ENCODE assay signal across 18 cellular contexts in the genomic region with DNA sequence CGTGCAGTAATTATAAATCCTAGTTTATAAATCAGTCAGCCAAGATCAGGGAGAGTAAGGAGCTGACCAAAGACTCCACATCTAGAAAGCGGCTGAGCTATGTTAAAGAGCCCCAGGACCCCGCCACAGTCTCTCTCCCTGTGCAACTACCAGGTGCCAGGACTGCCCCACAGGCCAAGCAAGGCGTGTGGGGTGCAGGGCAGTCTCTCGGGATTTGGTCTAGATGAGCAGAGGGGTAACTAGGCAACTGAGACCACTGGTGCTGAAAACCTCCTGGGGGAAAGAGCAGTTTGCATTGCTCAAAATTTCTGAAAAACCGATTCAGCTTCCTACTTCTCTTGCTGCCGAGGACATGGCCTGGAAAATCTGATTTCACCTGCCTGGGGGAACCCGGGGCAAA. TPM values are rescaled to one million over a fixed set of nuclear protein-coding genes. Genes with fewer than 3 reads are reported as not detected.
A peak's percentile ranks its signal among the peaks of the same experiment; 100 is the strongest.
DNase-seq lines count a peak whose midpoint lies in the region; ATAC-seq and TF ChIP-seq lines count a peak whose summit lies in the region.
"Had no signal": no experiment of that assay in that cellular context is flagged by ENCODE, and none has a peak within 500 bp of the region (broad histone marks: within the 10 kb centered on the region; RNA-seq: fewer than 3 reads in every experiment).

No MANE protein-coding gene starts in this region.

- ATAC-seq in RWPE2 (ENCODE audit: low read depth) (no peak), memory B cell (ENCODE audit: low read depth) (peak; percentile 44), HG03159 (IDR thresholded peaks at IDR 0.05; ENCODE audit: unreplicated experiment) (no peak)
- ATAC-seq: left lung had no signal

- H2AFZ ChIP-seq in GM23248 = no peak overlapping the region

- H3K27me3 ChIP-seq in GM23248 (replicated peaks; ENCODE audit: insufficient read depth) = no peaks in the 10 kb centered on the region
- no peaks in the 10 kb centered on the region for H3K27me3 ChIP-seq in RWPE2 (ENCODE audit: insufficient read depth, poor library complexity, severe bottlenecking)
- H3K27me3 ChIP-seq: left lung, testis had no signal

- H3K4me2 ChIP-seq in GM23248 (ENCODE audit: unreplicated experiment) = peak overlapping the region; percentile 78

- peak overlapping the region; percentile 50 for H3K27ac Mint-ChIP-seq in memory B cell

- no peak overlapping the region for H3K9ac ChIP-seq in GM23248

- H3K36me3 ChIP-seq in GM23248 (ENCODE audit: low read depth) (no peaks in the 10 kb centered on the region), RWPE2 (ENCODE audit: low read depth) (peaks cover 65% of the 10 kb centered on the region)
- H3K36me3 ChIP-seq: left lung had no signal

- peaks cover 70% of the 10 kb centered on the region for H3K4me1 Mint-ChIP-seq in memory B cell
- H3K4me1 Mint-ChIP-seq: central memory CD8-positive, alpha-beta T cell had no signal

- H3K4me1 ChIP-seq in GM23248 (ENCODE audit: insufficient read depth) = peaks cover 20% of the 10 kb centered on the region
- H3K4me1 ChIP-seq in RWPE2 (ENCODE audit: insufficient read depth, poor library complexity, severe bottlenecking) = peaks cover 95% of the 10 kb centered on the region
- H3K4me1 ChIP-seq: testis had no signal

- H4K20me1 ChIP-seq in GM23248 (ENCODE audit: insufficient read depth) = no peaks in the 10 kb centered on the region; the same call in 1 of the 2 replicates

- peak overlapping the region; percentile 72 for H3K4me3 Mint-ChIP-seq in memory B cell
- H3K4me3 Mint-ChIP-seq: central memory CD8-positive, alpha-beta T cell had no signal

- peak overlapping the region; percentile 93 for H3K27ac ChIP-seq in 22Rv1
- H3K27ac ChIP-seq in GM23248 = no peak overlapping the region
- H3K27ac ChIP-seq in RWPE2 (ENCODE audit: poor library complexity, severe bottlenecking) = peak overlapping the region; percentile 100
- H3K27ac ChIP-seq: testis had no signal

- H3K9me3 Mint-ChIP-seq in memory B cell = no peaks in the 10 kb centered on the region
- H3K9me3 Mint-ChIP-seq: central memory CD8-positive, alpha-beta T cell had no signal

- H3K9me3 ChIP-seq in GM23248 (ENCODE audit: low read depth) = no peaks in the 10 kb centered on the region
- no peaks in the 10 kb centered on the region for H3K9me3 ChIP-seq in RWPE2 (ENCODE audit: severe bottlenecking)
- H3K9me3 ChIP-seq: left lung, testis had no signal

- WGBS in GM23248 (ENCODE audit: low coverage in 1 of 2, low lambda C conversion rate in 2 of 2, missing lambda C conversion rate in 2 of 2), 2 experiments = 82 to 85% methylated on average over 8 of the region's 8 CpGs

- H3K79me2 ChIP-seq in GM23248 (ENCODE audit: insufficient read depth) = peaks cover 91% of the 10 kb centered on the region

- H3F3A ChIP-seq in GM23248 (ENCODE audit: insufficient read depth) = peaks cover 39% of the 10 kb centered on the region

- no peaks in the 10 kb centered on the region for H3K36me3 Mint-ChIP-seq in memory B cell

- TF ChIP-seq CTCF in 22Rv1 (IDR thresholded peaks at IDR 0.05) (no peak), RWPE2 (IDR thresholded peaks at IDR 0.05; ENCODE audit: poor library complexity, severe bottlenecking) (no peak)

- in situ Hi-C loops in GM23248 (cut with MboI) = no loop called here

- DNase-seq in GM23248 (no peak), RWPE2 (ENCODE audit: low spot score) (no peak), memory B cell (ENCODE audit: low spot score in 2 of 2) (no peak), posterior vena cava (ENCODE audit: low spot score) (no peak), Kasumi-1 (lab: John Stamatoyannopoulos, UW) (no peak)
- DNase-seq in activated CD4-positive, alpha-beta T cell treated with anti-CD3 and anti-CD28 coated beads, Interleukin-2, amount 50 U/mL, for 4 hours = no peak
- DNase-seq: activated CD4-positive, CD25-positive, alpha-beta regulatory T cell treated with anti-CD3 and anti-CD28 coated beads, Interleukin-2, amount 50 U/mL, for 72 hours; activated effector memory CD4-positive, alpha-beta T cell treated with Interleukin-2 at 50 U/mL for 16 hours; amygdala; left lung; NCI-H1105; NCI-H2107; NCI-H524 treated with DMSO at 0.1 percent for 48 hours; stimulated activated CD4-positive, alpha-beta T cell treated with anti-CD3 and anti-CD28 coated beads, Interleukin-12 subunit alpha, Interleukin-12 subunit beta, amount 100 ng/mL, for 4 hours; testis had no signal

- H3K27me3 Mint-ChIP-seq in memory B cell = no peaks in the 10 kb centered on the region

- H3K4me3 ChIP-seq in GM23248 = no peak overlapping the region
- H3K4me3 ChIP-seq in RWPE2 (ENCODE audit: severe bottlenecking) = no peak overlapping the region
- H3K4me3 ChIP-seq: left lung, testis had no signal

- H3K9me2 ChIP-seq in GM23248 (ENCODE audit: insufficient read depth) = no peaks in the 10 kb centered on the region

- intact Hi-C loops in posterior vena cava (cut with DNase I) = no loop called here

RNA-seq across cellular contexts. Expression of gene PMEPA1, which starts 10.4 kb away (rescaled TPM):
- 6.1 and 6.6 TPM in 2 replicates for total RNA-seq in GM23248 (2014; rRNA removed; shearing (Covaris generic))
- 11.8 and 12.5 TPM in 2 replicates for polyA plus RNA-seq in GM23248 (2016; fragmentation: Nextera tagmentation; extraction: Ambion mirVana)
- 10 to 100 TPM; 45.6 to 55.6 TPM for total RNA-seq in posterior vena cava
